Comparison of ENCODE assay signal across 40 cellular contexts in the genomic region with DNA sequence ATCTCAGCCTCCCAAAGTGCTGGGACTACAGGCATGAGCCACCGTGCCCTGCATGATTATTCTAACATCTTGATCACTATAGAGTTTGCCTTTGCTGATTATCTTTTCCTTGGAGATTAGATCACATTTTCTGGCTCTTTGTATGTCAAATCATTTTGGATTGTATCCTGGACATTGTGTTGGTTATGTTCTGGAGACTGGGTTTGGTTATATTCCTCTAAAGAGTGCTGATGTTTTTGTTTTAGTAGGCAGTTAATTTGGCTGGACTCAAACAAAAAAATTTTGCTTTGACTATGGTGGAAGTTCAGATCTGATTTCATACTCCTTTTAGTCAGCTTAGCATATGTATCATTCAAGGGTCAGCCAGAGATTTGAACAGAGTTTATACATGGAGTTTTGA.
"Had no signal": no experiment of that assay in that cellular context is flagged by ENCODE, and none has a peak within 500 bp of the region (broad histone marks: within the 10 kb centered on the region; RNA-seq: fewer than 3 reads in every experiment).

No MANE protein-coding gene starts in this region.

- H3K4me3 Mint-ChIP-seq: activated naive CD4-positive, alpha-beta T cell treated with anti-CD3 and anti-CD28 coated beads for 36 hours; activated naive CD4-positive, alpha-beta T cell treated with anti-CD3 and anti-CD28 coated beads, Interleukin-2, amount 10 ng/mL, durations not matched to agents 7 days and 5 days; activated naive CD4-positive, alpha-beta T cell treated with anti-CD3 and anti-CD28 coated beads, Interleukin-2, amount 50 U/mL, for 24 hours; activated naive CD8-positive, alpha-beta T cell; activated naive CD8-positive, alpha-beta T cell treated with anti-CD3 and anti-CD28 coated beads for 36 hours; activated naive CD8-positive, alpha-beta T cell treated with anti-CD3 and anti-CD28 coated beads, Interleukin-2, amount 10 ng/mL, durations not matched to agents 7 days and 5 days; activated naive CD8-positive, alpha-beta T cell treated with anti-CD3 and anti-CD28 coated beads, Interleukin-2, amount 50 U/mL, for 24 hours; activated T-cell treated with anti-CD3 and anti-CD28 coated beads, Interleukin-2, amount 50 U/mL, for 24 hours; activated T-cell treated with anti-CD3 and anti-CD28 coated beads, Interleukin-2, amount 50 U/mL, for 4 hours; activated T-cell treated with anti-CD3 and anti-CD28 coated beads, Interleukin-2, amount 50 U/mL, for 72 hours; activated T-helper 1 cell treated with anti-CD3 and anti-CD28 coated beads, Interleukin-12 subunit alpha, Interleukin-12 subunit beta, Interleukin-2, Interleukin-4 antibody, amounts not matched to agents 30 ng/mL and 10 ng/mL and 1 ng/mL, durations not matched to agents 14 hours and 24 hours and 36 hours; activated T-helper 17 cell treated with anti-CD3 and anti-CD28 coated beads, Interleukin-2, amount 50 U/mL, for 72 hours; brain; central memory CD8-positive, alpha-beta T cell had no signal

- ATAC-seq: activated naive CD4-positive, alpha-beta T cell treated with anti-CD3 and anti-CD28 coated beads, Interleukin-2, amount 50 U/mL, for 72 hours; activated naive CD8-positive, alpha-beta T cell treated with anti-CD3 and anti-CD28 coated beads, Interleukin-2, amount 50 U/mL, for 24 hours; activated T-cell treated with anti-CD3 and anti-CD28 coated beads, Interleukin-2, amount 50 U/mL, for 4 hours; activated T-cell treated with anti-CD3 and anti-CD28 coated beads, Interleukin-2, amount 50 U/mL, for 72 hours; activated T-helper 17 cell treated with anti-CD3 and anti-CD28 coated beads, Interleukin-2, amount 50 U/mL, for 72 hours; body of pancreas had no signal

- H3K36me3 Mint-ChIP-seq: activated naive CD4-positive, alpha-beta T cell treated with anti-CD3 and anti-CD28 coated beads, Interleukin-2, amount 10 ng/mL, durations not matched to agents 7 days and 5 days; activated naive CD4-positive, alpha-beta T cell treated with anti-CD3 and anti-CD28 coated beads, Interleukin-2, amount 50 U/mL, for 24 hours; activated naive CD8-positive, alpha-beta T cell treated with anti-CD3 and anti-CD28 coated beads for 36 hours; activated naive CD8-positive, alpha-beta T cell treated with anti-CD3 and anti-CD28 coated beads, Interleukin-2, amount 10 ng/mL, durations not matched to agents 7 days and 5 days; brain had no signal

- DNase-seq: activated effector memory CD4-positive, alpha-beta T cell treated with anti-CD3 and anti-CD28 coated beads, Interleukin-2, amount 50 U/mL, for 16 hours; activated effector memory CD4-positive, alpha-beta T cell treated with Interleukin-2 at 50 U/mL for 16 hours; activated gamma-delta T cell; activated gamma-delta T cell treated with Interleukin-2 at 50 U/mL for 16 hours; activated naive CD4-positive, alpha-beta T cell; activated naive CD4-positive, alpha-beta T cell treated with anti-CD3 and anti-CD28 coated beads for 36 hours; activated naive CD4-positive, alpha-beta T cell treated with anti-CD3 and anti-CD28 coated beads, Interleukin-2, amount 10 ng/mL, durations not matched to agents 7 days and 5 days; activated naive CD4-positive, alpha-beta T cell treated with anti-CD3 and anti-CD28 coated beads, Interleukin-2, amount 50 U/mL, for 16 hours; activated naive CD4-positive, alpha-beta T cell treated with Interleukin-2 at 50 U/mL for 16 hours; activated naive CD8-positive, alpha-beta T cell treated with anti-CD3 and anti-CD28 coated beads for 36 hours; activated naive CD8-positive, alpha-beta T cell treated with anti-CD3 and anti-CD28 coated beads, Interleukin-2, amount 10 ng/mL, durations not matched to agents 7 days and 5 days; activated naive CD8-positive, alpha-beta T cell treated with anti-CD3 and anti-CD28 coated beads, Interleukin-2, amount 50 U/mL, for 24 hours; activated T-cell treated with anti-CD3 and anti-CD28 coated beads, Interleukin-2, amount 50 U/mL, for 24 hours; activated T-cell treated with anti-CD3 and anti-CD28 coated beads, Interleukin-2, amount 50 U/mL, for 4 hours; activated T-cell treated with anti-CD3 and anti-CD28 coated beads, Interleukin-2, amount 50 U/mL, for 48 hours; activated T-cell treated with anti-CD3 and anti-CD28 coated beads, Interleukin-2, amount 50 U/mL, for 72 hours; adrenal gland; amniotic stem cell; amygdala; anterior cingulate cortex; aorta; body of pancreas; brain microvascular endothelial cell; caudate nucleus; central memory CD4-positive, alpha-beta T cell; cerebellar nuclear complex had no signal

- H3K27me3 Mint-ChIP-seq: activated naive CD4-positive, alpha-beta T cell treated with anti-CD3 and anti-CD28 coated beads, Interleukin-2, amount 10 ng/mL, durations not matched to agents 7 days and 5 days; activated naive CD4-positive, alpha-beta T cell treated with anti-CD3 and anti-CD28 coated beads, Interleukin-2, amount 50 U/mL, for 24 hours; activated naive CD8-positive, alpha-beta T cell treated with anti-CD3 and anti-CD28 coated beads for 36 hours; activated naive CD8-positive, alpha-beta T cell treated with anti-CD3 and anti-CD28 coated beads, Interleukin-2, amount 10 ng/mL, durations not matched to agents 7 days and 5 days; central memory CD8-positive, alpha-beta T cell had no signal

- H3K9me3 ChIP-seq: body of pancreas had no signal

- H3K4me1 Mint-ChIP-seq: activated naive CD4-positive, alpha-beta T cell treated with anti-CD3 and anti-CD28 coated beads, Interleukin-2, amount 10 ng/mL, durations not matched to agents 7 days and 5 days; activated naive CD4-positive, alpha-beta T cell treated with anti-CD3 and anti-CD28 coated beads, Interleukin-2, amount 50 U/mL, for 24 hours; activated naive CD8-positive, alpha-beta T cell treated with anti-CD3 and anti-CD28 coated beads for 36 hours; activated naive CD8-positive, alpha-beta T cell treated with anti-CD3 and anti-CD28 coated beads, Interleukin-2, amount 10 ng/mL, durations not matched to agents 7 days and 5 days; activated naive CD8-positive, alpha-beta T cell treated with anti-CD3 and anti-CD28 coated beads, Interleukin-2, amount 50 U/mL, for 24 hours; activated T-helper 17 cell treated with anti-CD3 and anti-CD28 coated beads, Interleukin-2, amount 50 U/mL, for 72 hours; brain; central memory CD8-positive, alpha-beta T cell had no signal

- H3K36me3 ChIP-seq: adrenal gland, ascending aorta, brain microvascular endothelial cell, breast epithelium, cardiac muscle cell had no signal

- H3K27ac Mint-ChIP-seq: activated naive CD4-positive, alpha-beta T cell treated with anti-CD3 and anti-CD28 coated beads for 36 hours; activated naive CD4-positive, alpha-beta T cell treated with anti-CD3 and anti-CD28 coated beads, Interleukin-2, amount 10 ng/mL, durations not matched to agents 7 days and 5 days; activated naive CD4-positive, alpha-beta T cell treated with anti-CD3 and anti-CD28 coated beads, Interleukin-2, amount 50 U/mL, for 24 hours; activated naive CD4-positive, alpha-beta T cell treated with anti-CD3 and anti-CD28 coated beads, Interleukin-2, amount 50 U/mL, for 72 hours; activated naive CD8-positive, alpha-beta T cell; activated naive CD8-positive, alpha-beta T cell treated with anti-CD3 and anti-CD28 coated beads for 36 hours; activated naive CD8-positive, alpha-beta T cell treated with anti-CD3 and anti-CD28 coated beads, Interleukin-2, amount 10 ng/mL, durations not matched to agents 7 days and 5 days; activated naive CD8-positive, alpha-beta T cell treated with anti-CD3 and anti-CD28 coated beads, Interleukin-2, amount 50 U/mL, for 24 hours; activated T-cell treated with anti-CD3 and anti-CD28 coated beads, Interleukin-2, amount 50 U/mL, for 24 hours; activated T-cell treated with anti-CD3 and anti-CD28 coated beads, Interleukin-2, amount 50 U/mL, for 72 hours; activated T-helper 1 cell treated with anti-CD3 and anti-CD28 coated beads, Interleukin-12 subunit alpha, Interleukin-12 subunit beta, Interleukin-2, Interleukin-4 antibody, amounts not matched to agents 30 ng/mL and 10 ng/mL and 1 ng/mL, durations not matched to agents 14 hours and 24 hours and 36 hours; activated T-helper 17 cell treated with anti-CD3 and anti-CD28 coated beads, Interleukin-2, amount 50 U/mL, for 72 hours; activated T-helper 2 cell treated with anti-CD3 and anti-CD28 coated beads, Interferon-gamma antibody, Interleukin-2, Interleukin-4, amounts not matched to agents 10 μg/mL and 5 μg/mL and 100 μg/mL, durations not matched to agents 14 hours and 24 hours and 36 hours; brain had no signal

- FAIRE-seq: astrocyte, bronchial epithelial cell, colon had no signal

- H3K9me3 Mint-ChIP-seq: activated naive CD4-positive, alpha-beta T cell treated with anti-CD3 and anti-CD28 coated beads, Interleukin-2, amount 10 ng/mL, durations not matched to agents 7 days and 5 days; activated naive CD4-positive, alpha-beta T cell treated with anti-CD3 and anti-CD28 coated beads, Interleukin-2, amount 50 U/mL, for 24 hours; activated naive CD8-positive, alpha-beta T cell treated with anti-CD3 and anti-CD28 coated beads, Interleukin-2, amount 10 ng/mL, durations not matched to agents 7 days and 5 days; activated T-helper 1 cell treated with anti-CD3 and anti-CD28 coated beads, Interleukin-12 subunit alpha, Interleukin-12 subunit beta, Interleukin-2, Interleukin-4 antibody, amounts not matched to agents 30 ng/mL and 10 ng/mL and 1 ng/mL, durations not matched to agents 14 hours and 24 hours and 36 hours had no signal

- H3K27me3 ChIP-seq: adrenal gland, ascending aorta, body of pancreas, brain microvascular endothelial cell, breast epithelium, cardiac muscle cell had no signal

- H3K4me1 ChIP-seq: adrenal gland, ascending aorta, body of pancreas, breast epithelium had no signal

- H3K4me3 ChIP-seq: adrenal gland, ascending aorta, body of pancreas, breast epithelium, cardiac muscle cell had no signal

- H3K27ac ChIP-seq: adrenal gland, ascending aorta, body of pancreas, brain microvascular endothelial cell, breast epithelium, cardiac muscle cell had no signal
